Comparison of ENCODE assay signal across 7 cellular contexts in genomic region chr10:106711313-106711906, GRCh38.
DNase-seq lines count a peak whose midpoint lies in the region; ATAC-seq and TF ChIP-seq lines count a peak whose summit lies in the region.

No MANE protein-coding gene starts in this region.

- DNase-seq in GM10248 (ENCODE audit: extremely low spot score) (peak; percentile 67), SK-MEL-5 (ENCODE audit: low read depth, low spot score) (peak; percentile 70), erythroblast (lab: John Stamatoyannopoulos, UW) (peak; percentile 66 to 76), omental fat pad (ENCODE audit: low spot score) (peak; percentile 31), T-helper 9 cell (no peak)

- ATAC-seq in GM19468 (IDR thresholded peaks at IDR 0.05; ENCODE audit: extremely low read depth, unreplicated experiment), result peak; percentile 61
- ATAC-seq in HG03439 (IDR thresholded peaks at IDR 0.05; ENCODE audit: unreplicated experiment), result peak; percentile 80
- no peak for ATAC-seq in omental fat pad (ENCODE audit: low FRiP score)

- CTCF ChIA-PET in GM10248 (lab: Yijun Ruan, JAX), result interaction anchor here (0.8 to 11.8 kb wide), 20 partner anchors 9 to 1833 kb away, joined by 3 to 127 read pairs (median 4); no protein-coding TSS in a partner anchor

- POLR2A ChIA-PET in GM10248 (lab: Yijun Ruan, JAX), result no interaction called here

- no peak for TF ChIP-seq POLR2A in erythroblast (IDR thresholded peaks at IDR 0.05; ENCODE audit: low read length)

- peak; percentile 67 for TF ChIP-seq CTCF in GM10248 (IDR thresholded peaks at IDR 0.05; ENCODE audit: control extremely low read depth, extremely low read depth, low read depth, missing control alignments)
- no peak for TF ChIP-seq CTCF in omental fat pad (IDR thresholded peaks at IDR 0.05)

- in situ Hi-C loops in SK-MEL-5 (cut with HindIII; ENCODE audit: low pct_unique_long_range_greater_than_20kb, low sequenced_read_pairs), result no loop called here
